9 cellular contexts compared by ENCODE assay signal in the genomic region with DNA sequence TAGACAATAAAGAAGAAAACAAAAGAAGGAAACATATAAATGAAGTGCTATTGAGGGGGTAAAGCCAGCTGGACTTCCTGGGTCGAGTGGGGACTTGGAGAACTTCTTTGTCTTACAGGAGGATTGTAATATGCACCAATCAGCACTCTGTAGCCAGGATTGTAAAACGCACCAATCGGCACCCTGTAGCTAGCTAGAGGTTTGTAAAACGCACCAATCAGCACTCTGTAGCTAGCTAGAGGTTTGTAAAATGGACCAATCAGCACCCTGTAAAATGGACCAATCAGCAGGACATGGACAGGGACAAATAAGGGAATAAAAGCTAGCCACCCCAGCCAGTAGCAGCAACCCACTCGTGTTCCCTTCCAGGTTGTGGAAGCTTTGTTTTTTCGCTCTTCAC. TPM values are rescaled to one million over a fixed set of nuclear protein-coding genes. Genes with fewer than 3 reads are reported as not detected.
"Had no signal": no experiment of that assay in that cellular context is flagged by ENCODE, and none has a peak within 500 bp of the region (broad histone marks: within the 10 kb centered on the region; RNA-seq: fewer than 3 reads in every experiment).

No MANE protein-coding gene starts in this region.

RNA-seq across cellular contexts. Expression of a gene that starts 54.6 kb away (rescaled TPM):
- total RNA-seq: activated B cell treated with CpG ODN at 0.5 μM for 24 hours; activated CD4-positive, alpha-beta memory T cell treated with anti-CD3 and anti-CD28 coated beads for 36 hours; activated CD8-positive, alpha-beta memory T cell treated with anti-CD3 and anti-CD28 coated beads for 36 hours; activated CD8-positive, alpha-beta T cell treated with anti-CD3 and anti-CD28 coated beads for 36 hours; activated naive CD4-positive, alpha-beta T cell treated with anti-CD3 and anti-CD28 coated beads for 36 hours; activated naive CD8-positive, alpha-beta T cell treated with anti-CD3 and anti-CD28 coated beads for 36 hours; activated T-cell treated with anti-CD3 and anti-CD28 coated beads, Interleukin-2, amount 50 U/mL, for 4 hours; activated T-cell treated with anti-CD3 and anti-CD28 coated beads, Interleukin-2, amount 50 U/mL, for 72 hours; activated T-helper 17 cell treated with anti-CD3 and anti-CD28 coated beads, Interleukin-2, amount 50 U/mL, for 72 hours had no signal
